ENCODE assay signal across 10 cellular contexts in the genomic region with DNA sequence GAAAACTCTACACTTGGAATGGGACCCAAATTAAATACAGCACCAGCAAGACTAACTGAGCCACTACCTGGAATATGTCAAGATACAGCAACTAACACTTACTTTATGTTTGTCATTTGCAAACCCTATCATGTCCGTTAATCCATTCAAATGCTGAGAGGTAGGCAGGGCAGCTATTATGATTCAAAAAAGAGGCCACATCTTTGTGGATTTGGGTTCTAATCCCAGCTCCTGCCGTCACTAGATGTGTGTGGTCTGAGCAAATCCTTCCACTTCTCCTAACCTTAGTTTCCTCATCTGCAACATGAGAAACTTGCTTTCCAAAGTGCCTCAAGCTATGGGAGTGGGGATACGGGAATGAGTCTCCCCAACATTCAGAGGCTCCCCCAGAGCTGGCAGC. TPM values are rescaled to one million over a fixed set of nuclear protein-coding genes. Genes with fewer than 3 reads are reported as not detected.
DNase-seq lines count a peak whose midpoint lies in the region; FAIRE-seq and TF ChIP-seq lines count a peak whose summit lies in the region.
"Had no signal": no experiment of that assay in that cellular context is flagged by ENCODE, and none has a peak within 500 bp of the region (broad histone marks: within the 10 kb centered on the region; RNA-seq: fewer than 3 reads in every experiment).

No MANE protein-coding gene starts in this region.

- CTCF ChIA-PET in endothelial cell of umbilical vein (lab: Charles Lee), result interaction anchor here (0.8 to 6.9 kb wide), 5 partner anchors 10 to 86 kb away, joined by 3 to 44 read pairs (median 4); no protein-coding TSS in a partner anchor

- H3K27ac Mint-ChIP-seq in H9, result no peak overlapping the region
- H3K27ac Mint-ChIP-seq: HFFc6 had no signal

- H3K4me3 ChIP-seq in OCI-LY1 (ENCODE audit: low read depth, low read length, poor library complexity, severe bottlenecking) (peak overlapping the region; percentile 58), endothelial cell of umbilical vein (replicated peaks in 1 of 3; ENCODE audit: insufficient read depth in 1 of 3, low read depth in 1 of 3, low read length in 3 of 3) (no peak overlapping the region), spleen (peak overlapping the region in 1 of 8 donors; percentile 57)

- intact Hi-C loops in endothelial cell of umbilical vein (cut with micrococcal nuclease) (no loop called here), spleen (cut with DNase I; ENCODE audit: low total_unique reads) (no loop called here)

- H3K79me2 ChIP-seq in H9 (ENCODE audit: insufficient read depth, low read length) (no peaks in the 10 kb centered on the region), OCI-LY1 (ENCODE audit: insufficient read depth, low read length) (peaks cover 69% of the 10 kb centered on the region), endothelial cell of umbilical vein (ENCODE audit: control insufficient read depth, insufficient read depth, low read length) (peaks cover 94% of the 10 kb centered on the region)

- no peak for DNase-seq in H9
- DNase-seq in endothelial cell of umbilical vein (ENCODE audit: low read depth, low spot score), result no peak
- no peak for DNase-seq in spleen
- DNase-seq in OCI-M1 (lab: John Stamatoyannopoulos, UW), result no peak
- DNase-seq in superior temporal gyrus (ENCODE audit: extremely low spot score), result no peak
- no peak for DNase-seq in globus pallidus (ENCODE audit: low spot score)
- DNase-seq: HFFc6, NCI-H2107, SHP77 had no signal

- H3K4me3 Mint-ChIP-seq in H9, result peak overlapping the region; percentile 38 to 39; a peak in 3 of 5 replicates
- H3K4me3 Mint-ChIP-seq: HFFc6 had no signal

- no peak overlapping the region for H4K5ac ChIP-seq in H9 (ENCODE audit: insufficient read length, low read depth, low read length)

- H3F3A ChIP-seq in OCI-LY1 (ENCODE audit: insufficient read depth, low read length), result no peaks in the 10 kb centered on the region

- H3K4me1 ChIP-seq in H9 (ENCODE audit: insufficient read depth, low read length), result peaks cover 24% of the 10 kb centered on the region
- H3K4me1 ChIP-seq in OCI-LY1 (ENCODE audit: insufficient read depth, low read length, severe bottlenecking), result peaks cover 100% of the 10 kb centered on the region
- H3K4me1 ChIP-seq in endothelial cell of umbilical vein (ENCODE audit: control insufficient read depth, extremely low read depth, insufficient read depth, low read length), result peaks cover 85% of the 10 kb centered on the region
- H3K4me1 ChIP-seq in spleen, result peaks cover 98 to 100% (median 100%) of the 10 kb centered on the region in 6 donors

- no peak for FAIRE-seq in endothelial cell of umbilical vein (lab: Jason Lieb, UNC)

- no peak overlapping the region for H4K91ac ChIP-seq in H9 (ENCODE audit: insufficient read length, low read depth, low read length)

- no peak overlapping the region for H3K56ac ChIP-seq in H9 (ENCODE audit: insufficient read length, low read depth, low read length)

- no peaks in the 10 kb centered on the region for H3K23me2 ChIP-seq in H9 (ENCODE audit: insufficient read length, low read depth, low read length, poor library complexity, severe bottlenecking)

- no peak overlapping the region for H2BK12ac ChIP-seq in H9 (ENCODE audit: insufficient read length, low read depth, low read length)

- H2BK15ac ChIP-seq in H9 (ENCODE audit: low read depth, low read length), result no peak overlapping the region

- H3K23ac ChIP-seq in H9 (ENCODE audit: insufficient read length, low read depth, low read length), result no peak overlapping the region

- H3K36me3 ChIP-seq in OCI-LY1 (ENCODE audit: insufficient read depth, low read length), result peaks cover 19% of the 10 kb centered on the region; the same call in 1 of the 2 replicates
- H3K36me3 ChIP-seq in endothelial cell of umbilical vein (ENCODE audit: control insufficient read depth in 2 of 2, extremely low read depth in 1 of 2, insufficient read depth in 2 of 2, low read length in 2 of 2), result peaks cover 4 to 17% of the 10 kb centered on the region in 2 experiments
- peaks cover 0 to 45% (median 0%) of the 10 kb centered on the region in 6 donors for H3K36me3 ChIP-seq in spleen

- no peaks in the 10 kb centered on the region for H4K20me1 ChIP-seq in H9 (ENCODE audit: control insufficient read depth, insufficient read depth, insufficient read length)
- H4K20me1 ChIP-seq in OCI-LY1 (ENCODE audit: insufficient read depth, low read length), result no peaks in the 10 kb centered on the region
- H4K20me1 ChIP-seq in endothelial cell of umbilical vein (replicated peaks; ENCODE audit: control insufficient read depth, extremely low read depth, insufficient read depth, low read length), result no peaks in the 10 kb centered on the region

- H3K9me1 ChIP-seq in endothelial cell of umbilical vein (replicated peaks; ENCODE audit: control insufficient read depth, extremely low read depth, insufficient read depth, low read length), result no peaks in the 10 kb centered on the region

- dilution Hi-C loops in endothelial cell of umbilical vein (cut with MboI; ENCODE audit: extremely low pct_ligation_motif_present, low sequenced_read_pairs), result no loop called here

- H3K4me1 Mint-ChIP-seq in H9, result peaks cover 63 to 70% of the 10 kb centered on the region in 2 experiments

- no peak for TF ChIP-seq CTCF in H9 (conservative IDR thresholded peaks at IDR 0.05)
- TF ChIP-seq CTCF in OCI-LY1 (IDR thresholded peaks at IDR 0.05; ENCODE audit: low read length), result no peak
- TF ChIP-seq CTCF in endothelial cell of umbilical vein (IDR thresholded peaks at IDR 0.05; ENCODE audit: extremely low read depth in 1 of 2, insufficient read depth in 1 of 2, low read depth in 1 of 2, low read length in 2 of 2), result no peak
- no peak for TF ChIP-seq CTCF in spleen (IDR thresholded peaks at IDR 0.05 in 8 of 11, conservative IDR thresholded peaks at IDR 0.05 in 3 of 11)

- TF ChIP-seq POLR2A in endothelial cell of umbilical vein (IDR thresholded peaks at IDR 0.05; ENCODE audit: low read depth, low read length), result no peak
- no peak for TF ChIP-seq POLR2A in spleen (IDR thresholded peaks at IDR 0.05)

- H2BK120ac ChIP-seq in H9 (ENCODE audit: low read depth, low read length, poor library complexity, severe bottlenecking), result no peak overlapping the region

- H3K27ac ChIP-seq in H9 (ENCODE audit: insufficient read length, low read depth, low read length) (no peak overlapping the region), OCI-LY1 (ENCODE audit: low read depth, low read length, poor library complexity, severe bottlenecking) (peak overlapping the region; percentile 99), endothelial cell of umbilical vein (ENCODE audit: insufficient read depth, low read depth, low read length) (peak overlapping the region; percentile 98), spleen (peak overlapping the region; percentile 62 to 100 (median 90))

- H2AFZ ChIP-seq in H9 (ENCODE audit: low read length) (no peak overlapping the region), OCI-LY1 (ENCODE audit: low read length) (no peak overlapping the region), endothelial cell of umbilical vein (ENCODE audit: low read depth, low read length) (no peak overlapping the region)

- no peak overlapping the region for H3K9ac ChIP-seq in H9 (ENCODE audit: extremely low read depth, insufficient read length, low read length)
- H3K9ac ChIP-seq in OCI-LY1 (ENCODE audit: low read length), result peak overlapping the region; percentile 83
- no peak overlapping the region for H3K9ac ChIP-seq in endothelial cell of umbilical vein (replicated peaks; ENCODE audit: extremely low read depth, insufficient read depth, low read length)

- POLR2A ChIA-PET in endothelial cell of umbilical vein (lab: Charles Lee), result interaction anchor here (1.4 kb wide), 2 partner anchors 8 to 24 kb away, joined by 6 to 9 read pairs; partner anchors contain the start of gene FLI1

- no peak overlapping the region for H3T11ph ChIP-seq in H9 (ENCODE audit: low read length)

- H3K27me3 ChIP-seq in H9 (ENCODE audit: insufficient read depth, low read length) (no peaks in the 10 kb centered on the region), OCI-LY1 (ENCODE audit: insufficient read depth, low read length) (no peaks in the 10 kb centered on the region), endothelial cell of umbilical vein (ENCODE audit: control insufficient read depth in 2 of 2, insufficient read depth in 2 of 2, low read length in 2 of 2) (no peaks in the 10 kb centered on the region), spleen (replicated peaks in 1 of 7) (no peaks in the 10 kb centered on the region)

- H3K9me3 ChIP-seq in H9 (ENCODE audit: control insufficient read depth, low read depth, low read length) (no peaks in the 10 kb centered on the region), OCI-LY1 (ENCODE audit: low read length) (no peaks in the 10 kb centered on the region), endothelial cell of umbilical vein (replicated peaks; ENCODE audit: control insufficient read depth, insufficient read depth, low read length) (no peaks in the 10 kb centered on the region), spleen (no peaks in the 10 kb centered on the region)

- no peak overlapping the region for H3K18ac ChIP-seq in H9 (ENCODE audit: insufficient read length, low read depth, low read length)

- H3K79me1 ChIP-seq in H9 (ENCODE audit: insufficient read depth, low read depth, low read length, poor library complexity, severe bottlenecking), result no peaks in the 10 kb centered on the region

- no peak overlapping the region for H3K4ac ChIP-seq in H9 (ENCODE audit: low read depth, low read length)

- peaks cover 23% of the 10 kb centered on the region for H3K27me3 Mint-ChIP-seq in H9 (ENCODE audit: low read depth)

- whole genome bisulfite sequencing in H9 (ENCODE audit: extremely low coverage, insufficient read length, low lambda C conversion rate), result no CpG with 5 or more reads among the region's 3 CpGs
- WGBS in spleen, 5 donors, result 52 to 72% (median 61%) methylated on average over 3 of the region's 3 CpGs

- H4K8ac ChIP-seq in H9 (replicated peaks; ENCODE audit: insufficient read length, low read depth, low read length), result no peak overlapping the region

- H3K4me2 ChIP-seq in H9 (ENCODE audit: insufficient read depth, insufficient read length, low read length), result no peak overlapping the region
- peak overlapping the region; percentile 89 for H3K4me2 ChIP-seq in OCI-LY1 (ENCODE audit: low read length)
- H3K4me2 ChIP-seq in endothelial cell of umbilical vein (ENCODE audit: insufficient read depth, low read length), result peak overlapping the region; percentile 41

- no peak overlapping the region for H2BK5ac ChIP-seq in H9 (ENCODE audit: insufficient read length, low read length)

- no TSS peak for BruUV-seq in endothelial cell of umbilical vein (replicated peaks; lab: Mats Ljungman, UMichigan)

- H3K9me3 Mint-ChIP-seq in H9, result no peaks in the 10 kb centered on the region; a peak in 2 of 5 replicates
- H3K9me3 Mint-ChIP-seq: HFFc6 had no signal

- no peak overlapping the region for H3K14ac ChIP-seq in H9 (ENCODE audit: insufficient read depth, low read length)

- no peaks in the 10 kb centered on the region for H3K36me3 Mint-ChIP-seq in H9 (ENCODE audit: insufficient read depth in 1 of 3, low read depth in 3 of 3)

- H3K9me2 ChIP-seq in OCI-LY1 (ENCODE audit: low read depth, low read length), result no peaks in the 10 kb centered on the region

- H2BK20ac ChIP-seq in H9 (ENCODE audit: low read depth, low read length, poor library complexity, severe bottlenecking), result no peak overlapping the region

- no peak overlapping the region for H2AK5ac ChIP-seq in H9 (ENCODE audit: insufficient read length, low read length)

RNA-seq across cellular contexts. Expression of gene FLI1, which starts 24.2 kb away (rescaled TPM):
- total RNA-seq in H9 (2021) (0.24 and 0.66 TPM in 2 replicates), endothelial cell of umbilical vein (132 and 134 TPM in 2 replicates), spleen (100 to 1,000 TPM; 125 to 270 (median 160) TPM)
- polyA plus RNA-seq in endothelial cell of umbilical vein (163 and 210 TPM in 2 replicates), spleen (10 to 100 TPM; 45.8 to 74.2 (median 52.5) TPM)
- polyA plus RNA-seq in endothelial cell of umbilical vein (2011; cell fraction: cytosol; rRNA removed), result 124 and 153 TPM in 2 replicates
- polyA plus RNA-seq in endothelial cell of umbilical vein (2011; cell fraction: nucleus; rRNA removed), result 147 and 172 TPM in 2 replicates
- 97.4 and 114 TPM in 2 replicates for polyA plus RNA-seq in endothelial cell of umbilical vein (2012)
- polyA minus RNA-seq in endothelial cell of umbilical vein, result 460 and 576 TPM in 2 replicates
- not detected for polyA minus RNA-seq in endothelial cell of umbilical vein (2011; cell fraction: cytosol; rRNA and poly(A)+ RNA removed)
- 141 and 197 TPM in 2 replicates for polyA minus RNA-seq in endothelial cell of umbilical vein (2011; cell fraction: nucleus; rRNA and poly(A)+ RNA removed)

Comparison
In these comparisons a context has a peak if more than half of its experiments do, and no peak if none do; other contexts are left out.
1. RNA of gene FLI1, which starts 24.2 kb away (total RNA-seq): 125 to 270 TPM in spleen and 132 to 134 TPM in endothelial cell of umbilical vein; 0.24 to 0.66 TPM in H9; every median in the first group is over 10 times any median in the second.